In genomic region chr7:120950026-120950538, GRCh38 we compare ENCODE assay signal across 8 cellular contexts. TPM values are rescaled to one million over a fixed set of nuclear protein-coding genes. Genes with fewer than 3 reads are reported as not detected.
DNase-seq lines count a peak whose midpoint lies in the region; ATAC-seq and TF ChIP-seq lines count a peak whose summit lies in the region.

No MANE protein-coding gene starts in this region.

- no TSS peak for BruUV-seq in Panc1 (replicated peaks; lab: Mats Ljungman, UMichigan)

- H3K4me1 ChIP-seq in Panc1 (ENCODE audit: control insufficient read depth, insufficient read depth, low read length) (peaks cover 13% of the 10 kb centered on the region), psoas muscle (peaks cover 19% of the 10 kb centered on the region)

- CTCF ChIA-PET in Panc1 (lab: Charles Lee), result interaction anchor here (0.6 to 0.7 kb wide), 2 partner anchors 87 to 158 kb away, joined by 3 to 5 read pairs; no protein-coding TSS in a partner anchor

- H3K27me3 ChIP-seq in Panc1 (ENCODE audit: control insufficient read depth, insufficient read depth, low read length) (peaks cover 4% of the 10 kb centered on the region; the same call in 1 of the 2 replicates), psoas muscle (ENCODE audit: insufficient read depth in 3 of 3, low read length in 2 of 3) (no peaks in the 10 kb centered on the region)

- TF ChIP-seq CTCF in Panc1 (IDR thresholded peaks at IDR 0.05) (no peak), psoas muscle (IDR thresholded peaks at IDR 0.05) (no peak)

- intact Hi-C loops in Panc1 (cut with micrococcal nuclease; ENCODE audit: unreplicated experiment), result no loop called here
- intact Hi-C loops in psoas muscle (cut with DNase I), result loop anchor here in 1 of 2 donors (5.0 kb wide), 1 partner anchor 37 kb away; the partner anchor contains the start of gene CPED1

- DNase-seq in Panc1 (ENCODE audit: low read depth, low spot score) (no peak), epithelial cell of prostate (ENCODE audit: low read depth, low spot score) (no peak), psoas muscle (no peak)

- in situ Hi-C loops in Panc1 (cut with HindIII; ENCODE audit: low pct_unique_long_range_greater_than_20kb, low sequenced_read_pairs), result no loop called here

- WGBS in psoas muscle, 3 donors, result 2 to 3% (median 3%) methylated on average over 10 of the region's 10 CpGs

- POLR2A ChIA-PET in Panc1 (lab: Charles Lee), result interaction anchor here (0.7 kb wide), 1 partner anchor 866 kb away, joined by 5 read pairs; no protein-coding TSS in a partner anchor

- H3K36me3 ChIP-seq in Panc1 (ENCODE audit: control insufficient read depth, insufficient read depth, low read length) (peaks cover 24% of the 10 kb centered on the region), psoas muscle (ENCODE audit: insufficient read depth in 1 of 2, low read depth in 1 of 2) (peaks cover 0 to 33% of the 10 kb centered on the region in 2 donors)

- H3K9me3 ChIP-seq in Panc1 (ENCODE audit: control insufficient read depth, insufficient read depth, low read depth, low read length) (no peaks in the 10 kb centered on the region), psoas muscle (no peaks in the 10 kb centered on the region)

- H3K4me3 ChIP-seq in GM08714 (ENCODE audit: low read length) (peak overlapping the region; percentile 75), Panc1 (ENCODE audit: low read depth in 2 of 2, low read length in 2 of 2) (peak overlapping the region; percentile 96 to 99), psoas muscle (peak overlapping the region; percentile 73)

- H3K27ac ChIP-seq in Panc1 (ENCODE audit: low read length), result peak overlapping the region; percentile 55; the same call in 1 of the 2 replicates
- H3K27ac ChIP-seq in epithelial cell of prostate, result peak overlapping the region; percentile 90
- H3K27ac ChIP-seq in psoas muscle, result peak overlapping the region; percentile 91

- ATAC-seq in Panc1, result no peak
- no peak for ATAC-seq in psoas muscle
- no peak for ATAC-seq in HG03108 (IDR thresholded peaks at IDR 0.05; ENCODE audit: unreplicated experiment)
- no peak for ATAC-seq in HG02981 (IDR thresholded peaks at IDR 0.05; ENCODE audit: unreplicated experiment)
- no peak for ATAC-seq in GM18519 (IDR thresholded peaks at IDR 0.05; ENCODE audit: low FRiP score, unreplicated experiment)
- no peak for ATAC-seq in esophagus mucosa

RNA-seq across cellular contexts. Expression of gene ING3, which starts 0.5 kb away (rescaled TPM):
- 9.1 TPM for total RNA-seq in Panc1 (2021; ENCODE audit: unreplicated experiment)
- 4.3 TPM for polyA plus RNA-seq in Panc1 (2012; ENCODE audit: insufficient read length)
- total RNA-seq in psoas muscle, result 10 to 100 TPM in 1 of 4 donors, 1 to 10 TPM in 3; 7.1 to 10.1 (median 9.6) TPM
- polyA plus RNA-seq in psoas muscle, result 1 to 10 TPM; 5.5 to 8.3 (median 6.2) TPM
- total RNA-seq in esophagus mucosa, result 9.0 TPM

RNA-seq across cellular contexts. Expression of gene CPED1, which starts 38.4 kb away (rescaled TPM):
- total RNA-seq in Panc1 (2021; ENCODE audit: unreplicated experiment), result 0.39 TPM
- not detected for polyA plus RNA-seq in Panc1 (2012; ENCODE audit: insufficient read length)
- total RNA-seq in psoas muscle, result 10 to 100 TPM; 12.0 to 39.2 (median 23.1) TPM
- 10 to 100 TPM in 1 of 3 donors, 1 to 10 TPM in 1, under 1 TPM in 1; 0.90 to 11.7 (median 4.9) TPM for polyA plus RNA-seq in psoas muscle
- total RNA-seq in esophagus mucosa, result 0.76 TPM
